ENCODE assay signal across 18 cellular contexts in the genomic region with DNA sequence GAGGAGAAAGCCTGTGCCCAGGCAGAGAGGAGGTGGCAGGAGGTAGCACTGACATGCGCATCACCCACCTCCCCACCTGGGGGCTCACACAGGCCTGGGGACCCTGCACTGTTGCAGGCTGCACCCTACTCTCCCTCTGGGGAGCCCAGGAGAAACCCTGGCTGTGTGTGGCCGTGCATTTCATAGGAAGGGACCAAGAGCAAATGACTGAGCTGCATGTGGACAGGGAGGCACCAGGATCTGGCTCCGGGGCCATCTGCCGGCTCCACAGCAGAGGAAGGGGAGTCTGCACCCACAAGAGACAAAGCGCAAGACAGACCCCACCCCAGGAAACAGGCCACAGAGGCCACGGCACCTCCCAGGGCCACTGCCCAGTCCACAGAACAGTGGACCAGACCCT. TPM values are rescaled to one million over a fixed set of nuclear protein-coding genes. Genes with fewer than 3 reads are reported as not detected.
DNase-seq lines count a peak whose midpoint lies in the region; ATAC-seq, FAIRE-seq and TF ChIP-seq lines count a peak whose summit lies in the region.
"Had no signal": no experiment of that assay in that cellular context is flagged by ENCODE, and none has a peak within 500 bp of the region (broad histone marks: within the 10 kb centered on the region; RNA-seq: fewer than 3 reads in every experiment).

No MANE protein-coding gene starts in this region.

- FAIRE-seq in HepG2 (lab: Jason Lieb, UNC), result no peak
- FAIRE-seq: GM19239, H1, HTR-8/SVneo had no signal

- H3K36me3 ChIP-seq in HepG2 (replicated peaks in 1 of 2; ENCODE audit: control insufficient read depth in 1 of 2, insufficient read depth in 2 of 2, low read length in 2 of 2) (no peaks in the 10 kb centered on the region), right lobe of liver (no peaks in the 10 kb centered on the region), osteoblast (ENCODE audit: insufficient read depth, low read length) (no peaks in the 10 kb centered on the region), breast epithelium (no peaks in the 10 kb centered on the region)
- H3K36me3 ChIP-seq: HAP-1 had no signal

- no peak for TF ChIP-seq RAD21 in HepG2 (CRISPR knock-in tag; IDR thresholded peaks at IDR 0.05)

- H3K27ac Mint-ChIP-seq in osteocyte (ENCODE audit: unreplicated experiment), result no peak overlapping the region
- H3K27ac Mint-ChIP-seq in activated CD8-positive, alpha-beta T cell treated with anti-CD3 and anti-CD28 coated beads for 36 hours, result no peak overlapping the region

- intact Hi-C loops in HepG2 (cut with micrococcal nuclease; ENCODE audit: unreplicated experiment), result no loop called here
- intact Hi-C loops in right lobe of liver (cut with DNase I), result no loop called here
- intact Hi-C loops in activated CD8-positive, alpha-beta T cell treated with anti-CD3 and anti-CD28 coated beads for 36 hours (cut with micrococcal nuclease), result no loop called here
- intact Hi-C loops in breast epithelium (cut with DNase I; ENCODE audit: low total_unique reads), result no loop called here

- no peaks in the 10 kb centered on the region for H3K4me1 ChIP-seq in HepG2 (ENCODE audit: insufficient read depth, low read length)
- peaks cover 0 to 13% (median 2%) of the 10 kb centered on the region in 4 donors for H3K4me1 ChIP-seq in right lobe of liver
- peaks cover 5% of the 10 kb centered on the region for H3K4me1 ChIP-seq in osteoblast (ENCODE audit: insufficient read depth, low read length)
- H3K4me1 ChIP-seq in breast epithelium, result no peaks in the 10 kb centered on the region
- H3K4me1 ChIP-seq: HAP-1 had no signal

- TF ChIP-seq EP300 in HepG2 (IDR thresholded peaks at IDR 0.05; ENCODE audit: low read depth in 2 of 2, low read length in 2 of 2), result no peak
- no peak for TF ChIP-seq EP300 in HepG2 (CRISPR knock-in tag; IDR thresholded peaks at IDR 0.05; ENCODE audit: borderline replicate concordance)

- H3K4me3 ChIP-seq in HepG2 (replicated peaks in 1 of 3; ENCODE audit: insufficient read depth in 1 of 3, low read depth in 2 of 3, low read length in 3 of 3) (no peak overlapping the region), right lobe of liver (no peak overlapping the region), osteoblast (ENCODE audit: insufficient read depth, low read length) (no peak overlapping the region), breast epithelium (no peak overlapping the region)
- H3K4me3 ChIP-seq: BLaER1 treated with 17β-estradiol and CSF1 and Interleukin-3, amounts not matched to agents 10 nM and 100 nM; HAP-1 had no signal

- WGBS in HepG2 (ENCODE audit: low lambda C conversion rate), result 87% methylated on average over 4 of the region's 6 CpGs
- WGBS in right lobe of liver (ENCODE audit: insufficient coverage, low coverage, low lambda C conversion rate, missing lambda C conversion rate), result 100% methylated on average over 2 of the region's 6 CpGs

- DNase-seq in HepG2 (ENCODE audit: low spot score), result no peak
- no peak for DNase-seq in right lobe of liver
- DNase-seq in osteoblast (ENCODE audit: insufficient read length, low spot score, missing footprints), result peak; percentile 54
- DNase-seq in osteocyte (ENCODE audit: extremely low spot score, unreplicated experiment), result no peak
- DNase-seq in activated CD8-positive, alpha-beta T cell treated with anti-CD3 and anti-CD28 coated beads for 36 hours, result no peak
- no peak for DNase-seq in breast epithelium (ENCODE audit: low spot score in 2 of 2)
- DNase-seq: 8988T; AML-193; Calu3; CD4-positive, alpha-beta T cell; DMS79 treated with DMSO at 0.1 percent for 48 hours; GDM1 had no signal

- no peaks in the 10 kb centered on the region for H3K9me3 Mint-ChIP-seq in osteocyte (ENCODE audit: unreplicated experiment)
- no peaks in the 10 kb centered on the region for H3K9me3 Mint-ChIP-seq in activated CD8-positive, alpha-beta T cell treated with anti-CD3 and anti-CD28 coated beads for 36 hours
- H3K9me3 Mint-ChIP-seq: CD4-positive, alpha-beta T cell had no signal

- no peaks in the 10 kb centered on the region for H3K27me3 Mint-ChIP-seq in osteocyte (ENCODE audit: unreplicated experiment)
- no peaks in the 10 kb centered on the region for H3K27me3 Mint-ChIP-seq in activated CD8-positive, alpha-beta T cell treated with anti-CD3 and anti-CD28 coated beads for 36 hours
- H3K27me3 Mint-ChIP-seq: CD4-positive, alpha-beta T cell had no signal

- no peak overlapping the region for H3K4me2 ChIP-seq in HepG2 (ENCODE audit: low read depth, low read length)
- no peak overlapping the region for H3K4me2 ChIP-seq in osteoblast (ENCODE audit: insufficient read depth, low read length)
- H3K4me2 ChIP-seq: BLaER1 treated with 17β-estradiol and CSF1 and Interleukin-3, amounts not matched to agents 10 nM and 100 nM had no signal

- BruUV-seq in HepG2 (replicated peaks; lab: Mats Ljungman, UMichigan), result no TSS peak

- POLR2A ChIA-PET in HepG2 (lab: Yijun Ruan, JAX), result interaction anchor here (1.4 kb wide), 1 partner anchor 26 kb away, joined by 3 read pairs; no protein-coding TSS in a partner anchor
- POLR2A ChIA-PET in activated CD8-positive, alpha-beta T cell treated with anti-CD3 and anti-CD28 coated beads for 36 hours (lab: Charles Lee), result no interaction called here

- no peak for TF ChIP-seq CTCF in HepG2 (CRISPR knock-in tag; IDR thresholded peaks at IDR 0.05)
- TF ChIP-seq CTCF in right lobe of liver (IDR thresholded peaks at IDR 0.05), result no peak
- no peak for TF ChIP-seq CTCF in osteoblast (IDR thresholded peaks at IDR 0.05; ENCODE audit: extremely low read depth, low read depth, low read length)
- TF ChIP-seq CTCF in osteocyte (IDR thresholded peaks at IDR 0.05), result no peak
- TF ChIP-seq CTCF in activated CD8-positive, alpha-beta T cell treated with anti-CD3 and anti-CD28 coated beads for 36 hours (IDR thresholded peaks at IDR 0.05), result no peak
- TF ChIP-seq CTCF in breast epithelium (IDR thresholded peaks at IDR 0.05), result no peak

- H3K27me3 ChIP-seq in HepG2 (ENCODE audit: control insufficient read depth in 1 of 2, insufficient read depth in 2 of 2, low read length in 2 of 2), result no peaks in the 10 kb centered on the region; a peak in 1 of 5 replicates
- no peaks in the 10 kb centered on the region for H3K27me3 ChIP-seq in right lobe of liver
- H3K27me3 ChIP-seq in osteoblast (ENCODE audit: insufficient read depth, low read length), result no peaks in the 10 kb centered on the region
- H3K27me3 ChIP-seq in breast epithelium, result no peaks in the 10 kb centered on the region
- H3K27me3 ChIP-seq: BLaER1 treated with 17β-estradiol and CSF1 and Interleukin-3, amounts not matched to agents 10 nM and 100 nM had no signal

- no peak overlapping the region for H2AFZ ChIP-seq in HepG2 (ENCODE audit: low read length)
- no peak overlapping the region for H2AFZ ChIP-seq in osteoblast (ENCODE audit: low read length)

- in situ Hi-C loops in HepG2 (cut with HindIII; ENCODE audit: extremely low pct_ligation_motif_present, low pct_unique_long_range_greater_than_20kb), result no loop called here

- H3K9ac ChIP-seq in HepG2 (ENCODE audit: insufficient read depth, low read depth, low read length), result no peak overlapping the region

- ATAC-seq in HepG2 (peak; percentile 32), right lobe of liver (no peak), esophagus mucosa (peak; percentile 23)
- no peak for ATAC-seq in activated CD8-positive, alpha-beta T cell treated with anti-CD3 and anti-CD28 coated beads for 36 hours

- no peak overlapping the region for H3K4me3 Mint-ChIP-seq in osteocyte (ENCODE audit: unreplicated experiment)
- no peak overlapping the region for H3K4me3 Mint-ChIP-seq in activated CD8-positive, alpha-beta T cell treated with anti-CD3 and anti-CD28 coated beads for 36 hours
- H3K4me3 Mint-ChIP-seq: CD4-positive, alpha-beta T cell had no signal

- H3K4me1 Mint-ChIP-seq in osteocyte (ENCODE audit: unreplicated experiment), result no peaks in the 10 kb centered on the region
- peaks cover 4% of the 10 kb centered on the region for H3K4me1 Mint-ChIP-seq in activated CD8-positive, alpha-beta T cell treated with anti-CD3 and anti-CD28 coated beads for 36 hours (ENCODE audit: low read depth)

- no peak overlapping the region for H3K27ac ChIP-seq in HepG2 (ENCODE audit: extremely low read length, insufficient read depth, low read length)
- H3K27ac ChIP-seq in right lobe of liver, result no peak overlapping the region
- H3K27ac ChIP-seq in osteoblast (ENCODE audit: low read depth, low read length), result no peak overlapping the region
- no peak overlapping the region for H3K27ac ChIP-seq in breast epithelium

- no peaks in the 10 kb centered on the region for H4K20me1 ChIP-seq in HepG2 (ENCODE audit: insufficient read depth, low read length)
- H4K20me1 ChIP-seq in osteoblast (ENCODE audit: insufficient read depth, low read length), result peaks cover 10% of the 10 kb centered on the region

- CTCF ChIA-PET in HepG2 (lab: Yijun Ruan, JAX; ENCODE audit: low intra/inter-chr PET ratio, low total read pairs), result no interaction called here
- CTCF ChIA-PET in activated CD8-positive, alpha-beta T cell treated with anti-CD3 and anti-CD28 coated beads for 36 hours (lab: Charles Lee), result interaction anchor here (1.2 to 4.3 kb wide), 4 partner anchors 10 to 33 kb away, joined by 4 to 30 read pairs (median 11); no protein-coding TSS in a partner anchor

- no peaks in the 10 kb centered on the region for H3K9me3 ChIP-seq in HepG2 (ENCODE audit: low read length)
- no peaks in the 10 kb centered on the region for H3K9me3 ChIP-seq in right lobe of liver
- H3K9me3 ChIP-seq in osteoblast (ENCODE audit: low read depth, low read length), result no peaks in the 10 kb centered on the region
- H3K9me3 ChIP-seq in breast epithelium, result no peaks in the 10 kb centered on the region
- H3K9me3 ChIP-seq: BLaER1 treated with 17β-estradiol and CSF1 and Interleukin-3, amounts not matched to agents 10 nM and 100 nM; HAP-1 had no signal

- no peaks in the 10 kb centered on the region for H3K36me3 Mint-ChIP-seq in osteocyte (ENCODE audit: unreplicated experiment)
- H3K36me3 Mint-ChIP-seq in activated CD8-positive, alpha-beta T cell treated with anti-CD3 and anti-CD28 coated beads for 36 hours (ENCODE audit: low read depth), result no peaks in the 10 kb centered on the region

- TF ChIP-seq POLR2A in HepG2 (IDR thresholded peaks at IDR 0.05; ENCODE audit: insufficient read depth in 1 of 2, low read depth in 2 of 2, low read length in 2 of 2), result no peak
- TF ChIP-seq POLR2A in right lobe of liver (IDR thresholded peaks at IDR 0.05), result no peak
- TF ChIP-seq POLR2A in breast epithelium (IDR thresholded peaks at IDR 0.05), result no peak

- H3K79me2 ChIP-seq in HepG2 (ENCODE audit: insufficient read depth, low read length), result no peaks in the 10 kb centered on the region
- peaks cover 2% of the 10 kb centered on the region for H3K79me2 ChIP-seq in osteoblast (ENCODE audit: insufficient read depth, low read length)

RNA-seq across cellular contexts. Expression of gene BID, which starts 22.7 kb away (rescaled TPM):
- total RNA-seq in HepG2 (2016; rRNA removed; fragmentation: Illumina TruSeq; extraction: Trizol), result 47.6 and 51.7 TPM in 2 replicates
- 16.5 and 25.0 TPM in 2 replicates for total RNA-seq in HepG2 (2016; cell fraction: cytosol; rRNA removed; fragmentation: Illumina TruSeq; extraction: Trizol; ENCODE audit: low read depth)
- total RNA-seq in HepG2 (2016; cell fraction: insoluble cytoplasmic fraction; rRNA removed; fragmentation: Illumina TruSeq; extraction: Trizol), result 48.2 and 51.2 TPM in 2 replicates
- total RNA-seq in HepG2 (2016; cell fraction: membrane; rRNA removed; fragmentation: Illumina TruSeq; extraction: Trizol), result 24.9 and 33.2 TPM in 2 replicates
- 27.0 and 29.0 TPM in 2 replicates for total RNA-seq in HepG2 (2016; cell fraction: nucleus; rRNA removed; fragmentation: Illumina TruSeq; extraction: Trizol)
- polyA plus RNA-seq in HepG2 (2011; rRNA removed), result 35.3 and 44.7 TPM in 2 replicates
- 51.3 and 78.1 TPM in 2 replicates for polyA plus RNA-seq in HepG2 (2011; cell fraction: cytosol; rRNA removed)
- 37.6 and 38.4 TPM in 2 replicates for polyA plus RNA-seq in HepG2 (2011; cell fraction: nucleus; rRNA removed)
- polyA plus RNA-seq in HepG2 (2012), result 16.2 and 31.9 TPM in 2 replicates
- 22.8 and 28.7 TPM in 2 replicates for polyA plus RNA-seq in HepG2 (2016; cell fraction: cytosol; fragmentation: Illumina TruSeq; extraction: Trizol; ENCODE audit: low read depth)
- 39.0 and 42.7 TPM in 2 replicates for polyA plus RNA-seq in HepG2 (2016; cell fraction: insoluble cytoplasmic fraction; fragmentation: Illumina TruSeq; extraction: Trizol; ENCODE audit: low read depth)
- polyA plus RNA-seq in HepG2 (2016; cell fraction: membrane; fragmentation: Illumina TruSeq; extraction: Trizol; ENCODE audit: low read depth), result 26.7 and 27.3 TPM in 2 replicates
- polyA plus RNA-seq in HepG2 (2016; cell fraction: nucleus; fragmentation: Illumina TruSeq; extraction: Trizol; ENCODE audit: insufficient read depth, low read depth), result 47.0 TPM in 2 replicates
- polyA minus RNA-seq in HepG2 (2011; rRNA and poly(A)+ RNA removed; ENCODE audit: low replicate concordance), result 35.1 and 45.0 TPM in 2 replicates
- polyA minus RNA-seq in HepG2 (2011; cell fraction: cytosol; rRNA and poly(A)+ RNA removed), result 15.2 and 16.8 TPM in 2 replicates
- polyA minus RNA-seq in HepG2 (2011; cell fraction: nucleus; rRNA and poly(A)+ RNA removed), result 4.4 and 8.2 TPM in 2 replicates
- total RNA-seq in right lobe of liver, result 10 to 100 TPM; 30.5 to 57.3 (median 36.2) TPM
- 12.3 TPM for total RNA-seq in esophagus mucosa
- 16.3 and 21.2 TPM in 2 replicates for total RNA-seq in osteoblast
- total RNA-seq in osteocyte, result 8.4 and 11.6 TPM in 2 replicates
- total RNA-seq in activated CD8-positive, alpha-beta T cell treated with anti-CD3 and anti-CD28 coated beads for 36 hours, result 10 to 100 TPM; 16.3 to 19.9 TPM
- total RNA-seq in breast epithelium, result 10 to 100 TPM; 25.9 to 35.7 (median 29.0) TPM

Comparison
In these comparisons a context has a peak if more than half of its experiments do, and no peak if none do; other contexts are left out.
1. ATAC-seq: peak in HepG2 (single experiment) and esophagus mucosa (single experiment); none in right lobe of liver (0 of 4) and activated CD8-positive, alpha-beta T cell treated with anti-CD3 and anti-CD28 coated beads for 36 hours (single experiment).